ENCODE assay signal across 32 cellular contexts in the genomic region with DNA sequence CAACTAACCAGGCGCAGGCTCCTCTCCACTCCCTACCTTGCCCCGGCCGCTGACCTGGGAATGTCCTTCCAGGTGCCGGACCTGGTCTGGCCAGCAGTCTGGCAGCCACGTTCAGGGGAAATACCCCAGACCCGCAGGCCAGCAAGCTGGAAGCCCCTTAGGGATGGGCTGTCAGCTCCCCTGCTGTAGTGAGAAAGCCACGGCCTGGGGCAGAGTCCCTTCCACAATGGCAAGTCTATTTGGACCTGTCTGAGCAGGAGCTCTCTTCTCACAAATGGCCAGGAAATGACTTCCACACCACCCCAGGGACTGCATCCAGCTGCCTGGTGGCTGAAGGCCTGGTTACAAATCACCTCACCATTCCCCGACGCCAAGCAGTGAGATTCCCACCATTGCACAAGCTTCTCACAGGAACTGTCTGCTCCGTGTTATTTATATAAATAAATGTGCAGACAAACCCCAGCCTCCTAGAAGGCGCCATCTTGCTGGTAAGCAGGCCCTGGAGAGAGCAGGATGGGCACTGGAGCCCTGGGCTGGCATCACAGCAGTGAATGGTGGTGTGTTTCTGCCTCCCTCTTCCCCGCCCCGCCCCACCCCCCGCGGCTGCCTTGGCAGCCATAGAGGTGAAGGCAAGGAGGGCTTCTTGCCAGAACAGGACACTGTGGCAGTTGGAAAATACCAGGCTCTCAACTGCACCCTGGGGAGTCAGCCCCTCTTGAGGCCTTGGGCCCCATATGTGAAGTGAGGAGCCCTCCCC. TPM values are rescaled to one million over a fixed set of nuclear protein-coding genes. Genes with fewer than 3 reads are reported as not detected.
DNase-seq lines count a peak whose midpoint lies in the region; ATAC-seq and TF ChIP-seq lines count a peak whose summit lies in the region.
"Had no signal": no experiment of that assay in that cellular context is flagged by ENCODE, and none has a peak within 500 bp of the region (broad histone marks: within the 10 kb centered on the region; RNA-seq: fewer than 3 reads in every experiment).

No MANE protein-coding gene starts in this region.

- DNase-seq in Karpas-422 (no peak), mesendoderm (peak; percentile 48), brain microvascular endothelial cell (no peak), GDM1 (lab: John Stamatoyannopoulos, UW) (no peak)
- DNase-seq: ACHN; activated CD4-positive, alpha-beta T cell treated with anti-CD3 and anti-CD28 coated beads, Interleukin-2, amount 50 U/mL, for 4 hours; activated CD4-positive, CD25-positive, alpha-beta regulatory T cell; activated CD8-positive, alpha-beta memory T cell treated with anti-CD3 and anti-CD28 coated beads, Interleukin-2, amount 50 U/mL, for 4 hours; activated naive CD4-positive, alpha-beta T cell treated with anti-CD3 and anti-CD28 coated beads, Interleukin-2, amount 10 ng/mL, durations not matched to agents 7 days and 5 days; amniotic stem cell; HFFc6; hippocampal formation; Kasumi-1; NCI-H187 treated with DMSO at 0.1 percent for 48 hours; NCI-H748 treated with DMSO at 0.1 percent for 48 hours; sigmoid colon; stimulated activated CD4-positive, alpha-beta T cell treated with anti-CD3 and anti-CD28 coated beads, Interleukin-15, amount 100 ng/mL, for 24 hours; stimulated activated naive CD8-positive, alpha-beta T cell treated with anti-CD3 and anti-CD28 coated beads, Interleukin-15, amount 100 ng/mL, for 72 hours; T-helper 1 cell had no signal

- in situ Hi-C loops in brain microvascular endothelial cell (cut with HindIII; ENCODE audit: low pct_ligation_motif_present, low sequenced_read_pairs) = no loop called here

- no peak overlapping the region for H4K5ac ChIP-seq in mesendoderm (ENCODE audit: low read length)

- no peak overlapping the region for H3K18ac ChIP-seq in mesendoderm (ENCODE audit: low read length)

- H3K9me3 ChIP-seq in BLaER1 = no peaks in the 10 kb centered on the region
- H3K9me3 ChIP-seq in Karpas-422 (ENCODE audit: low read length) = no peaks in the 10 kb centered on the region
- H3K9me3 ChIP-seq: breast epithelium, sigmoid colon, SJCRH30, tibial nerve had no signal

- no peaks in the 10 kb centered on the region for H3K79me2 ChIP-seq in Karpas-422 (ENCODE audit: low read length)
- H3K79me2 ChIP-seq in mesendoderm (ENCODE audit: control insufficient read depth, insufficient read depth, low read length) = no peaks in the 10 kb centered on the region

- peak overlapping the region; percentile 46 for H3K9ac ChIP-seq in BLaER1
- H3K9ac ChIP-seq in Karpas-422 (ENCODE audit: low read length) = 0 out of 2 replicates have a peak overlapping the region, but pooled peaks have one; percentile 7
- no peak overlapping the region for H3K9ac ChIP-seq in mesendoderm (ENCODE audit: low read length)

- H2AFZ ChIP-seq in Karpas-422 (ENCODE audit: low read length) = no peak overlapping the region
- H2AFZ ChIP-seq: GM23338 had no signal

- H3K79me1 ChIP-seq in mesendoderm (ENCODE audit: low read length) = no peaks in the 10 kb centered on the region

- no peak overlapping the region for H2BK120ac ChIP-seq in mesendoderm (ENCODE audit: low read depth, low read length)

- H2BK5ac ChIP-seq in mesendoderm (ENCODE audit: low read length) = no peak overlapping the region

- WGBS in mesendoderm (ENCODE audit: extremely low coverage, insufficient coverage, low lambda C conversion rate) = no CpG with 5 or more reads among the region's 15 CpGs

- H3K27ac ChIP-seq in BLaER1 (peak overlapping the region; percentile 84), Karpas-422 (ENCODE audit: low read length) (peak overlapping the region; percentile 42; the same call in 1 of the 2 replicates), angular gyrus (ENCODE audit: low read depth, low read length) (peak overlapping the region; percentile 100), mesendoderm (ENCODE audit: low read depth, low read length) (no peak overlapping the region), brain microvascular endothelial cell (no peak overlapping the region)
- H3K27ac ChIP-seq: HL-60, SJCRH30, tibial nerve had no signal

- H3K9me2 ChIP-seq in Karpas-422 (replicated peaks; ENCODE audit: insufficient read depth, low read length) = no peaks in the 10 kb centered on the region

- H3K4me3 ChIP-seq in BLaER1 (no peak overlapping the region), Karpas-422 (ENCODE audit: low read length) (no peak overlapping the region), mesendoderm (ENCODE audit: low read length) (no peak overlapping the region), brain microvascular endothelial cell (ENCODE audit: low read depth, low read length) (no peak overlapping the region)
- H3K4me3 ChIP-seq: breast epithelium, GM12878, GM23338, sigmoid colon, SJCRH30, tibial nerve had no signal

- no peak overlapping the region for H3K4ac ChIP-seq in mesendoderm (ENCODE audit: low read depth, low read length)

- peak overlapping the region; percentile 94 for H3K4me2 ChIP-seq in BLaER1
- H3K4me2 ChIP-seq in Karpas-422 (ENCODE audit: low read depth, low read length, poor library complexity, severe bottlenecking) = no peak overlapping the region
- H3K4me2 ChIP-seq in mesendoderm (ENCODE audit: low read length) = no peak overlapping the region
- H3K4me2 ChIP-seq: GM23338 had no signal

- H4K20me1 ChIP-seq in BLaER1 = peaks cover 7% of the 10 kb centered on the region; the same call in 1 of the 2 replicates
- H4K20me1 ChIP-seq in Karpas-422 (ENCODE audit: insufficient read depth, low read depth, low read length) = no peaks in the 10 kb centered on the region

- no peak overlapping the region for H3K56ac ChIP-seq in mesendoderm (ENCODE audit: low read length)

- H2BK15ac ChIP-seq in mesendoderm (replicated peaks; ENCODE audit: low read depth) = no peak overlapping the region

- no peak overlapping the region for H3K23ac ChIP-seq in mesendoderm (ENCODE audit: low read length)

- H3K4me1 ChIP-seq in BLaER1 = peaks cover 96% of the 10 kb centered on the region
- H3K4me1 ChIP-seq in Karpas-422 (ENCODE audit: low read length) = peaks cover 31% of the 10 kb centered on the region
- H3K4me1 ChIP-seq in mesendoderm (ENCODE audit: control insufficient read depth, low read depth, low read length) = no peaks in the 10 kb centered on the region
- H3K4me1 ChIP-seq: breast epithelium had no signal

- H3K27me3 ChIP-seq in BLaER1 (no peaks in the 10 kb centered on the region), Karpas-422 (ENCODE audit: low read length) (no peaks in the 10 kb centered on the region), mesendoderm (ENCODE audit: insufficient read depth, low read length, poor library complexity) (no peaks in the 10 kb centered on the region), brain microvascular endothelial cell (replicated peaks) (peaks cover 37% of the 10 kb centered on the region)
- H3K27me3 ChIP-seq: breast epithelium, sigmoid colon, SJCRH30, tibial nerve had no signal

- H4K8ac ChIP-seq in mesendoderm (ENCODE audit: low read depth, low read length) = no peak overlapping the region

- H3K36me3 ChIP-seq in BLaER1 = peaks cover 13% of the 10 kb centered on the region; the same call in 1 of the 2 replicates
- H3K36me3 ChIP-seq in Karpas-422 (ENCODE audit: insufficient read depth, low read length) = no peaks in the 10 kb centered on the region
- no peaks in the 10 kb centered on the region for H3K36me3 ChIP-seq in mesendoderm (ENCODE audit: control insufficient read depth, insufficient read depth, low read length)
- no peaks in the 10 kb centered on the region for H3K36me3 ChIP-seq in brain microvascular endothelial cell (replicated peaks)
- H3K36me3 ChIP-seq: breast epithelium, SJCRH30 had no signal

- no peak for ATAC-seq in HG02852 (IDR thresholded peaks at IDR 0.05; ENCODE audit: unreplicated experiment)
- ATAC-seq: GM12878; stimulated activated naive CD8-positive, alpha-beta T cell treated with anti-CD3 and anti-CD28 coated beads, Interleukin-15, amount 100 ng/mL, for 72 hours had no signal

- H2AK5ac ChIP-seq in mesendoderm (ENCODE audit: low read length) = no peak overlapping the region

- TF ChIP-seq CTCF in brain microvascular endothelial cell (IDR thresholded peaks at IDR 0.05; ENCODE audit: low read depth, low read length, missing control alignments) = no peak

RNA-seq across cellular contexts. Expression of a gene that starts 23.7 kb away (rescaled TPM):
- total RNA-seq in Karpas-422 (2014; rRNA removed; shearing (Covaris generic); ENCODE audit: low replicate concordance) = 2.6 and 3.1 TPM in 2 replicates
- polyA plus RNA-seq in mesendoderm (2013, experiment 1 of 2) = 0.20 TPM
- polyA plus RNA-seq in mesendoderm (2013, experiment 2 of 2) = 0.20 TPM
- total RNA-seq: activated T-helper 1 cell treated with anti-CD3 and anti-CD28 coated beads, Interleukin-12 subunit alpha, Interleukin-12 subunit beta, Interleukin-2, Interleukin-4 antibody, amounts not matched to agents 30 ng/mL and 10 ng/mL and 1 ng/mL, durations not matched to agents 14 hours and 24 hours and 36 hours; GM23338; HFFc6; mesenteric fat pad; myocyte; SJCRH30 had no signal
- polyA plus RNA-seq: fibroblast of lung had no signal

RNA-seq across cellular contexts. Expression of a gene that starts 27.2 kb away (rescaled TPM):
- 4.0 and 10.6 TPM in 2 replicates for total RNA-seq in Karpas-422 (2014; rRNA removed; shearing (Covaris generic); ENCODE audit: low replicate concordance)
- polyA plus RNA-seq in mesendoderm (2013, experiment 1 of 2) = 0.67 TPM
- polyA plus RNA-seq in mesendoderm (2013, experiment 2 of 2) = 0.64 TPM
- total RNA-seq: SJCRH30 had no signal

RNA-seq across cellular contexts. Expression of a gene that starts 47.7 kb away (rescaled TPM):
- total RNA-seq in Karpas-422 (2014; rRNA removed; shearing (Covaris generic); ENCODE audit: low replicate concordance) = 33.0 and 33.8 TPM in 2 replicates
- 4.0 TPM for polyA plus RNA-seq in mesendoderm (2013, experiment 1 of 2)
- 3.9 TPM for polyA plus RNA-seq in mesendoderm (2013, experiment 2 of 2)

Comparison
In these comparisons a context has a peak if more than half of its experiments do, and no peak if none do; other contexts are left out.
1. H3K27ac ChIP-seq: peak in BLaER1 (single experiment), Karpas-422 (single experiment) and angular gyrus (single experiment); none in mesendoderm (single experiment) and brain microvascular endothelial cell (single experiment).